In the genomic region with DNA sequence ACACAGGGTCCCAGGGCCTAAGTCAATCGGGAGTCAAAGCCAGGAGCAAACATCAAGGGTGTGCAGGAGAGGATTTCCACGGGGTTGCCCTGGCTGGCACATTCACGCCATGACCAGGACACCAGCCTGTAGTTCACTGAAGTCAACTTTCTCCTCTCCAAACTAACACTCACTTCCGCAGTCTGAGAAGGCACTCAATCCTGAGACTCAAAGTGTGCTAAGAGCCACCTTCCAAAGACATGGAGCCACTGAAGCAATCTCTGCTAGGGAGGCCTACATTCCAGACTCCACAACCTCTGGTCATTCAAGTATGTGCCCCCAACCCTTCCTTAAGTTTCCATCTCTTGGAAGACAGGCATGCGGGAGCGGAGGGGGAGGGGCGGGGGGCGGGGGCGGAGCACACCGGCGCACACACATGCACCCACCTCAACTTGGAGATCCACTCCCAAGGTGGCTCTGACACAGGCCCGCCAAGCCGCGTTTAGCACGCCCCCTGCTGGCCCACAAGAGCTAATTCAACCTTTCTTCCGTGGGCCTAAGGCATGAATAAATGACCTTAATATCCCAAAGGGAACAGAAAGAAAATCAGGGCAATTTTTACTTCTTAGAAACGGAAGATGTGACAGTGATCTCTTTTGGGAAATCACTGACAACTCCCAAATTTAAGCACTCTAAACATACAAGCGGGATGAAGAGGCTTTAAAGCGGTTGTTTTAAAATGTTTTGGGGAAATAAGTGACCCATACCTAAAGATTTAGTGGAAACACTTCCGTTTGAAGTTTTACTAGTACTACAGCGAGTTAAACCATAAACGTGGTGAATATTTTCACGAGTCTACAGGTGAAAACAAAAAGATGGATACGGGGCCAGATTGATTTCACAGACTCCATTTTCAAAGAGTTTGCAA, we compare ENCODE assay signal across 8 cellular contexts. TPM values are rescaled to one million over a fixed set of nuclear protein-coding genes. Genes with fewer than 3 reads are reported as not detected.
DNase-seq lines count a peak whose midpoint lies in the region; ATAC-seq and TF ChIP-seq lines count a peak whose summit lies in the region.

No MANE protein-coding gene starts in this region.

- DNase-seq in Daoy (ENCODE audit: low read depth): peak; percentile 77
- peak; percentile 13 for DNase-seq in LNCaP clone FGC (ENCODE audit: low read depth)
- peak; percentile 50 to 76 for DNase-seq in SJCRH30
- peak; percentile 46 for DNase-seq in left cardiac atrium
- DNase-seq in sigmoid colon: no peak
- DNase-seq in NCI-H1105 treated with DMSO at 0.1 percent for 48 hours (lab: John Stamatoyannopoulos, UW): no peak

- peak overlapping the region; percentile 59 for H3K4me3 Mint-ChIP-seq in activated naive CD8-positive, alpha-beta T cell

- TF ChIP-seq EP300 in sigmoid colon (IDR thresholded peaks at IDR 0.05): no peak

- no peak overlapping the region for H3K27ac Mint-ChIP-seq in activated naive CD8-positive, alpha-beta T cell

- H3K4me3 ChIP-seq in LNCaP clone FGC (ENCODE audit: low read depth, low read length): no peak overlapping the region
- no peak overlapping the region for H3K4me3 ChIP-seq in SJCRH30
- H3K4me3 ChIP-seq in sigmoid colon: no peak overlapping the region

- no peaks in the 10 kb centered on the region for H3K4me1 ChIP-seq in SJCRH30
- H3K4me1 ChIP-seq in sigmoid colon: peaks cover 0 to 12% (median 6%) of the 10 kb centered on the region in 4 donors

- no peaks in the 10 kb centered on the region for H3K36me3 Mint-ChIP-seq in activated naive CD8-positive, alpha-beta T cell

- WGBS in sigmoid colon, 2 donors: 31 to 32% methylated on average over 24 of the region's 24 CpGs

- H3K27me3 ChIP-seq in SJCRH30 (no peaks in the 10 kb centered on the region), sigmoid colon (no peaks in the 10 kb centered on the region)

- H3K9me3 ChIP-seq in SJCRH30 (replicated peaks) (no peaks in the 10 kb centered on the region), sigmoid colon (peaks cover 0 to 3% (median 0%) of the 10 kb centered on the region in 4 donors)

- TF ChIP-seq CTCF in LNCaP clone FGC (IDR thresholded peaks at IDR 0.05; ENCODE audit: control insufficient read depth, extremely low read depth, insufficient read depth) (peak; percentile 96), sigmoid colon (IDR thresholded peaks at IDR 0.05) (peak in 3 of 4 experiments; percentile 35 to 77 (median 52))

- H3K27ac ChIP-seq in SJCRH30 (no peak overlapping the region), sigmoid colon (no peak overlapping the region)

- H3K9me3 Mint-ChIP-seq in activated naive CD8-positive, alpha-beta T cell (ENCODE audit: low read depth): no peaks in the 10 kb centered on the region

- H3K4me1 Mint-ChIP-seq in activated naive CD8-positive, alpha-beta T cell (ENCODE audit: low read depth): peaks cover 16% of the 10 kb centered on the region

- peak in 1 of 2 donors; percentile 30 for ATAC-seq in left cardiac atrium
- ATAC-seq in GM21737 (IDR thresholded peaks at IDR 0.05; ENCODE audit: unreplicated experiment): no peak

- peaks cover 6% of the 10 kb centered on the region for H3K27me3 Mint-ChIP-seq in activated naive CD8-positive, alpha-beta T cell

- intact Hi-C loops in left cardiac atrium (cut with DNase I): no loop called here
- intact Hi-C loops in sigmoid colon (cut with DNase I): no loop called here

- H3K36me3 ChIP-seq in SJCRH30 (no peaks in the 10 kb centered on the region), sigmoid colon (no peaks in the 10 kb centered on the region)

- TF ChIP-seq POLR2A in sigmoid colon (IDR thresholded peaks at IDR 0.05): no peak

RNA-seq across cellular contexts. Expression of a gene that starts 2.7 kb away (rescaled TPM):
- total RNA-seq in Daoy (2014; rRNA removed; shearing (Covaris generic)): 0.06 and 1.3 TPM in 2 replicates
- 1.2 and 1.8 TPM in 2 replicates for total RNA-seq in SJCRH30 (2014; rRNA removed; shearing (Covaris generic))
- total RNA-seq in left cardiac atrium: 1 to 10 TPM; 1.6 to 1.9 TPM
- total RNA-seq in sigmoid colon: 1 to 10 TPM; 1.4 to 7.5 (median 4.8) TPM
- polyA plus RNA-seq in sigmoid colon: 1 to 10 TPM in 1 of 3 donors, under 1 TPM in 2; 0.46 to 2.7 (median 0.60) TPM

Comparison
In these comparisons a context has a peak if more than half of its experiments do, and no peak if none do; other contexts are left out.
1. DNase-seq: peak in Daoy (single experiment), LNCaP clone FGC (single experiment), SJCRH30 (2 of 2) and left cardiac atrium (single experiment); none in sigmoid colon (single experiment) and NCI-H1105 treated with DMSO at 0.1 percent for 48 hours (single experiment).